ENCODE assay signal across 1 cellular context in genomic region chr13:69556540-69557196, GRCh38.
TF ChIP-seq lines count a peak whose summit lies in the region.

No MANE protein-coding gene starts in this region.

TF ChIP-seq in H1, 55 proteins besides CTCF, POLR2A, EP300 and RAD21:
- TF ChIP-seq HDAC6 (IDR thresholded peaks at IDR 0.05; ENCODE audit: low read depth, low read length) = no peak
- TF ChIP-seq KDM5A (IDR thresholded peaks at IDR 0.05; ENCODE audit: low read length) = no peak
- no peak for TF ChIP-seq KDM4A (IDR thresholded peaks at IDR 0.05; ENCODE audit: low read depth, low read length, severe bottlenecking)
- TF ChIP-seq TEAD4 (IDR thresholded peaks at IDR 0.05; ENCODE audit: low read depth, low read length) = no peak
- TF ChIP-seq CBX5 (IDR thresholded peaks at IDR 0.05; ENCODE audit: low read depth, low read length) = no peak
TF ChIP-seq in H1: peak in this region for 0.
